ENCODE assay signal across 1 cellular context in the genomic region with DNA sequence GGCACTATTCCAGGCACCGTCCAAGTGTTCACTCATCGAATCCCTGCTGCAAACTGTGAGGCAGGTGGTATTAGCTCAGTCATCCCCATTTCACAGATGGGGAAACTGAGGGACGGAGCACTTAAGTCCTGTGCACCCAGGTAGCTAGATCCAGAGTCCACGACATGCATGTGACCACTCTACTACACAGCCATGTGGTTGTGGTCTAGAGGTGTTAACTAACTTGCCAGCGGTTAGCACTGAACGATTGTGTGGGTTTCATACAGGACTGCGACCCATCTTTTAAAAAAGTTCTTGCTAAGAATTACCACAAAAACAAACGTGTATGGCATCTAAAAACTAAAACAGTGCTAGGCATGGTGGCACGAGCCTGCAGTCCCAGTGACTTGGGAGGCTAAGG.
TF ChIP-seq lines count a peak whose summit lies in the region.

No MANE protein-coding gene starts in this region.

TF ChIP-seq in GM23338, 12 proteins besides CTCF, POLR2A, EP300 and RAD21 (continued from another document):
- no peak for TF ChIP-seq ZNF462 (CRISPR knock-in tag; IDR thresholded peaks at IDR 0.05)
- no peak for TF ChIP-seq POLR2AphosphoS5 (IDR thresholded peaks at IDR 0.05; ENCODE audit: low read depth)
